Comparison of ENCODE assay signal across 1 cellular context in the genomic region with DNA sequence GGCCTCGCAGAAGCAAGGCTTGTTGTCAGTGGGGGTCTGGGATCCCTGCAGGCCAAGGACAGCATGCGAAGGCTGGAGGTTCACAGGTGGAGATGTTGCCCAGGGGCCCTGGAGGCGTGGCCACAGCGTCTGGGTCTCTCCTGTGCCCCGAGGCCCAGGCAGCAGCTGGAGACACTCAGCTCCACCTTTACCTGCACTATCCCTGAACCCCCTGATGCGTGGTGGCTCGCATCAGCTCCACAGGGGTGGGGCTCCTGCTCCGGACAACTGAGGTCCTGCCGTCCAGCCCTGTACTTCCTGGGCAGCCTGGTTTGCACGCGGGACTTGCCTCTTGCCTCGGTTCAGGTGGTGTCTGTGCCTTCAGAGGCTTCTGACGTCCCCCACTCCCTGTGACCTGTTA.
TF ChIP-seq lines count a peak whose summit lies in the region.

No MANE protein-coding gene starts in this region.

TF ChIP-seq in IMR-90, 13 proteins besides CTCF, POLR2A, EP300 and RAD21:
- TF ChIP-seq ELK1 (IDR thresholded peaks at IDR 0.05; ENCODE audit: borderline replicate concordance, low read depth, low read length) (no peak), MAZ (IDR thresholded peaks at IDR 0.05; ENCODE audit: borderline replicate concordance, low read depth, low read length) (no peak), CHD1 (IDR thresholded peaks at IDR 0.05; ENCODE audit: low read depth, low read length) (no peak), CEBPB (IDR thresholded peaks at IDR 0.05; ENCODE audit: low read depth, low read length) (no peak), MAFK (IDR thresholded peaks at IDR 0.05; ENCODE audit: low read depth, low read length) (no peak), RCOR1 (IDR thresholded peaks at IDR 0.05; ENCODE audit: insufficient replicate concordance, low read length) (no peak), SMC3 (IDR thresholded peaks at IDR 0.05; ENCODE audit: low read depth, low read length) (no peak), BHLHE40 (IDR thresholded peaks at IDR 0.05; ENCODE audit: low read depth, low read length) (no peak), FOS (IDR thresholded peaks at IDR 0.05; ENCODE audit: low read depth, low read length) (no peak), MXI1 (IDR thresholded peaks at IDR 0.05; ENCODE audit: borderline replicate concordance, low read depth, low read length) (no peak), NFE2L2 (IDR thresholded peaks at IDR 0.05; ENCODE audit: low read depth, low read length) (no peak), RFX5 (IDR thresholded peaks at IDR 0.05; ENCODE audit: low read depth, low read length) (no peak)
- TF ChIP-seq, protein P1, sequence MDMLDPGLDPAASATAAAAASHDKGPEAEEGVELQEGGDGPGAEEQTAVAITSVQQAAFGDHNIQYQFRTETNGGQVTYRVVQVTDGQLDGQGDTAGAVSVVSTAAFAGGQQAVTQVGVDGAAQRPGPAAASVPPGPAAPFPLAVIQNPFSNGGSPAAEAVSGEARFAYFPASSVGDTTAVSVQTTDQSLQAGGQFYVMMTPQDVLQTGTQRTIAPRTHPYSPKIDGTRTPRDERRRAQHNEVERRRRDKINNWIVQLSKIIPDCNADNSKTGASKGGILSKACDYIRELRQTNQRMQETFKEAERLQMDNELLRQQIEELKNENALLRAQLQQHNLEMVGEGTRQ (IDR thresholded peaks at IDR 0.05; ENCODE audit: low read depth, low read length), result no peak
